8 cellular contexts compared by ENCODE assay signal in genomic region chr9:71910602-71911060, GRCh38. TPM values are rescaled to one million over a fixed set of nuclear protein-coding genes. Genes with fewer than 3 reads are reported as not detected.
DNase-seq lines count a peak whose midpoint lies in the region; ATAC-seq, FAIRE-seq and TF ChIP-seq lines count a peak whose summit lies in the region.

No MANE protein-coding gene starts in this region.

- TF ChIP-seq POLR2A in endothelial cell of umbilical vein (IDR thresholded peaks at IDR 0.05; ENCODE audit: low read depth, low read length): no peak

- no peaks in the 10 kb centered on the region for H3F3A ChIP-seq in PC-3 (ENCODE audit: low read length, unreplicated experiment)

- TF ChIP-seq CTCF in PC-3 (conservative IDR thresholded peaks at IDR 0.05; ENCODE audit: low read depth, low read length) (no peak), endothelial cell of umbilical vein (IDR thresholded peaks at IDR 0.05; ENCODE audit: extremely low read depth in 1 of 2, insufficient read depth in 1 of 2, low read depth in 1 of 2, low read length in 2 of 2) (no peak), neutrophil (IDR thresholded peaks at IDR 0.05) (no peak)

- H3K36me3 ChIP-seq in PC-3 (ENCODE audit: low read depth, low read length) (no peaks in the 10 kb centered on the region), endothelial cell of umbilical vein (ENCODE audit: control insufficient read depth in 2 of 2, extremely low read depth in 1 of 2, insufficient read depth in 2 of 2, low read length in 2 of 2) (peaks cover 0 to 4% of the 10 kb centered on the region in 2 experiments), neutrophil (no peaks in the 10 kb centered on the region)

- H3K9me2 ChIP-seq in PC-3 (replicated peaks; ENCODE audit: low read length): no peaks in the 10 kb centered on the region

- H3K9me3 ChIP-seq in PC-3 (ENCODE audit: low read length) (no peaks in the 10 kb centered on the region), endothelial cell of umbilical vein (replicated peaks; ENCODE audit: control insufficient read depth, insufficient read depth, low read length) (no peaks in the 10 kb centered on the region), neutrophil (no peaks in the 10 kb centered on the region)

- H3K27me3 ChIP-seq in PC-3 (ENCODE audit: low read length) (no peaks in the 10 kb centered on the region), endothelial cell of umbilical vein (ENCODE audit: control insufficient read depth in 2 of 2, insufficient read depth in 2 of 2, low read length in 2 of 2) (no peaks in the 10 kb centered on the region), neutrophil (no peaks in the 10 kb centered on the region)

- ATAC-seq in HG02759 (IDR thresholded peaks at IDR 0.05; ENCODE audit: unreplicated experiment): peak; percentile 21
- peak; percentile 4 for ATAC-seq in PC-3

- H3K4me1 ChIP-seq in PC-3 (ENCODE audit: insufficient read depth, low read length) (peaks cover 10% of the 10 kb centered on the region; the same call in 1 of the 2 replicates), endothelial cell of umbilical vein (ENCODE audit: control insufficient read depth, extremely low read depth, insufficient read depth, low read length) (peaks cover 20% of the 10 kb centered on the region), neutrophil (ENCODE audit: control insufficient read depth in 1 of 2, insufficient read depth in 1 of 2, low read depth in 1 of 2, low read length in 1 of 2) (peaks cover 26% of the 10 kb centered on the region in 2 experiments)

- H2AFZ ChIP-seq in PC-3 (ENCODE audit: low read length) (peak overlapping the region; percentile 71; the same call in 1 of the 2 replicates), endothelial cell of umbilical vein (ENCODE audit: low read depth, low read length) (peak overlapping the region; percentile 53)

- CTCF ChIA-PET in PC-3 (lab: Charles Lee) (no interaction called here), endothelial cell of umbilical vein (lab: Charles Lee) (interaction anchor here (0.6 to 1.8 kb wide), 3 partner anchors 23 to 92 kb away, joined by 3 to 5 read pairs (median 4); no protein-coding TSS in a partner anchor)

- H4K20me1 ChIP-seq in PC-3 (ENCODE audit: low read length): peaks cover 31% of the 10 kb centered on the region
- H4K20me1 ChIP-seq in endothelial cell of umbilical vein (replicated peaks; ENCODE audit: control insufficient read depth, extremely low read depth, insufficient read depth, low read length): peaks cover 13% of the 10 kb centered on the region

- FAIRE-seq in endothelial cell of umbilical vein (lab: Jason Lieb, UNC): no peak

- intact Hi-C loops in PC-3 (cut with micrococcal nuclease): loop anchor here (1.0 to 10.0 kb wide), 5 partner anchors 34 to 142 kb away; partner anchors contain the start of gene CEMIP2
- intact Hi-C loops in endothelial cell of umbilical vein (cut with micrococcal nuclease): loop anchor here (1.0 to 2.0 kb wide), 4 partner anchors 91 to 280 kb away; partner anchors contain the start of gene CEMIP2

- H3K4me3 ChIP-seq in PC-3 (ENCODE audit: low read length): peak overlapping the region; percentile 87
- peak overlapping the region; percentile 70 to 99 (median 97) for H3K4me3 ChIP-seq in endothelial cell of umbilical vein (replicated peaks in 1 of 3; ENCODE audit: insufficient read depth in 1 of 3, low read depth in 1 of 3, low read length in 3 of 3)
- H3K4me3 ChIP-seq in neutrophil (ENCODE audit: low read depth in 1 of 2, low read length in 1 of 2): peak overlapping the region; percentile 74 to 85

- H3K9me1 ChIP-seq in endothelial cell of umbilical vein (replicated peaks; ENCODE audit: control insufficient read depth, extremely low read depth, insufficient read depth, low read length): no peaks in the 10 kb centered on the region

- peaks cover 90% of the 10 kb centered on the region for H3K79me2 ChIP-seq in PC-3 (ENCODE audit: low read length)
- peaks cover 75% of the 10 kb centered on the region for H3K79me2 ChIP-seq in endothelial cell of umbilical vein (ENCODE audit: control insufficient read depth, insufficient read depth, low read length)

- peak overlapping the region; percentile 79 for H3K4me2 ChIP-seq in PC-3 (ENCODE audit: low read length)
- no peak overlapping the region for H3K4me2 ChIP-seq in endothelial cell of umbilical vein (ENCODE audit: insufficient read depth, low read length)

- POLR2A ChIA-PET in PC-3 (lab: Charles Lee; ENCODE audit: unreplicated experiment): interaction anchor here (0.7 to 1.4 kb wide), 5 partner anchors 18 to 441 kb away, joined by 3 to 26 read pairs (median 5); no protein-coding TSS in a partner anchor
- POLR2A ChIA-PET in endothelial cell of umbilical vein (lab: Charles Lee): interaction anchor here (1.0 to 1.4 kb wide), 5 partner anchors 12 to 666 kb away, joined by 3 to 11 read pairs (median 4); no protein-coding TSS in a partner anchor

- peak overlapping the region; percentile 81 for H3K9ac ChIP-seq in PC-3 (ENCODE audit: low read length)
- peak overlapping the region; percentile 80 for H3K9ac ChIP-seq in endothelial cell of umbilical vein (replicated peaks; ENCODE audit: extremely low read depth, insufficient read depth, low read length)

- H3K27ac ChIP-seq in PC-3 (ENCODE audit: low read length) (peak overlapping the region; percentile 51), endothelial cell of umbilical vein (ENCODE audit: insufficient read depth, low read depth, low read length) (peak overlapping the region; percentile 65), neutrophil (peak overlapping the region; percentile 91)

- dilution Hi-C loops in endothelial cell of umbilical vein (cut with MboI; ENCODE audit: extremely low pct_ligation_motif_present, low sequenced_read_pairs): no loop called here

- DNase-seq in NCI-H2081 (lab: John Stamatoyannopoulos, UW) (peak; percentile 31 to 66), NCI-H2081 treated with DMSO at 0.1 percent for 48 hours (lab: John Stamatoyannopoulos, UW) (no peak), PC-3 (no peak), endothelial cell of umbilical vein (ENCODE audit: low read depth, low spot score) (no peak), glomerular visceral epithelial cell (ENCODE audit: extremely low spot score) (no peak), GDM1 (lab: John Stamatoyannopoulos, UW) (no peak)

- BruUV-seq in PC-3 (replicated peaks; lab: Mats Ljungman, UMichigan): no TSS peak
- BruUV-seq in endothelial cell of umbilical vein (replicated peaks; lab: Mats Ljungman, UMichigan): no TSS peak

TF ChIP-seq in endothelial cell of umbilical vein, 7 proteins besides CTCF, POLR2A, EP300 and RAD21:
- TF ChIP-seq GATA2 (IDR thresholded peaks at IDR 0.05; ENCODE audit: insufficient read depth, insufficient read length, low read depth, low read length) (no peak), MAX (IDR thresholded peaks at IDR 0.05; ENCODE audit: insufficient read depth, insufficient read length) (no peak), EZH2 (IDR thresholded peaks at IDR 0.05; ENCODE audit: borderline replicate concordance, low read depth, low read length, severe bottlenecking) (no peak), JUN (IDR thresholded peaks at IDR 0.05; ENCODE audit: borderline replicate concordance, insufficient read depth, insufficient read length, low read depth) (no peak), POLR2AphosphoS5 (IDR thresholded peaks at IDR 0.05; ENCODE audit: insufficient read depth, low read depth, low read length) (no peak), MYC (IDR thresholded peaks at IDR 0.05; ENCODE audit: low read depth, low read length) (no peak), FOS (IDR thresholded peaks at IDR 0.05; ENCODE audit: borderline replicate concordance, insufficient read depth, low read length) (no peak)
TF ChIP-seq in endothelial cell of umbilical vein: peak in this region for 0.

RNA-seq across cellular contexts. Expression of gene ABHD17B, which starts 0.4 kb away (rescaled TPM):
- total RNA-seq in PC-3 (2014; rRNA removed): 10.0 and 11.6 TPM in 2 replicates
- total RNA-seq in endothelial cell of umbilical vein: 16.7 and 16.8 TPM in 2 replicates
- 11.0 and 12.8 TPM in 2 replicates for polyA plus RNA-seq in endothelial cell of umbilical vein
- polyA plus RNA-seq in endothelial cell of umbilical vein (2011; cell fraction: cytosol; rRNA removed): 8.7 and 9.7 TPM in 2 replicates
- 10.2 and 11.4 TPM in 2 replicates for polyA plus RNA-seq in endothelial cell of umbilical vein (2011; cell fraction: nucleus; rRNA removed)
- polyA plus RNA-seq in endothelial cell of umbilical vein (2012): 10.2 and 10.5 TPM in 2 replicates
- 25.0 and 25.8 TPM in 2 replicates for polyA minus RNA-seq in endothelial cell of umbilical vein
- 30.3 TPM for polyA minus RNA-seq in endothelial cell of umbilical vein (2011; cell fraction: cytosol; rRNA and poly(A)+ RNA removed)
- polyA minus RNA-seq in endothelial cell of umbilical vein (2011; cell fraction: nucleus; rRNA and poly(A)+ RNA removed): 12.8 and 17.2 TPM in 2 replicates

RNA-seq across cellular contexts. Expression of gene C9orf85, which starts 0.8 kb away (rescaled TPM):
- 7.9 and 13.4 TPM in 2 replicates for total RNA-seq in PC-3 (2014; rRNA removed)
- total RNA-seq in endothelial cell of umbilical vein: 10.3 and 11.3 TPM in 2 replicates
- 6.7 and 8.3 TPM in 2 replicates for polyA plus RNA-seq in endothelial cell of umbilical vein
- polyA plus RNA-seq in endothelial cell of umbilical vein (2011; cell fraction: cytosol; rRNA removed): 9.1 and 11.4 TPM in 2 replicates
- 5.2 and 5.7 TPM in 2 replicates for polyA plus RNA-seq in endothelial cell of umbilical vein (2011; cell fraction: nucleus; rRNA removed)
- polyA plus RNA-seq in endothelial cell of umbilical vein (2012): 9.9 and 12.4 TPM in 2 replicates
- polyA minus RNA-seq in endothelial cell of umbilical vein: 4.3 and 6.2 TPM in 2 replicates
- 10.9 TPM for polyA minus RNA-seq in endothelial cell of umbilical vein (2011; cell fraction: cytosol; rRNA and poly(A)+ RNA removed)
- polyA minus RNA-seq in endothelial cell of umbilical vein (2011; cell fraction: nucleus; rRNA and poly(A)+ RNA removed): 5.8 and 9.9 TPM in 2 replicates

Comparison
In these comparisons a context has a peak if more than half of its experiments do, and no peak if none do; other contexts are left out.
1. DNase-seq: peak in NCI-H2081 (2 of 2); none in NCI-H2081 treated with DMSO at 0.1 percent for 48 hours (single experiment), PC-3 (single experiment), endothelial cell of umbilical vein (single experiment), glomerular visceral epithelial cell (single experiment) and GDM1 (single experiment).
2. Peak in every context shown above with its lines, with median percentiles within 50 percentile points of each other: H3K27ac ChIP-seq and H3K4me3 ChIP-seq.